In the genomic region with DNA sequence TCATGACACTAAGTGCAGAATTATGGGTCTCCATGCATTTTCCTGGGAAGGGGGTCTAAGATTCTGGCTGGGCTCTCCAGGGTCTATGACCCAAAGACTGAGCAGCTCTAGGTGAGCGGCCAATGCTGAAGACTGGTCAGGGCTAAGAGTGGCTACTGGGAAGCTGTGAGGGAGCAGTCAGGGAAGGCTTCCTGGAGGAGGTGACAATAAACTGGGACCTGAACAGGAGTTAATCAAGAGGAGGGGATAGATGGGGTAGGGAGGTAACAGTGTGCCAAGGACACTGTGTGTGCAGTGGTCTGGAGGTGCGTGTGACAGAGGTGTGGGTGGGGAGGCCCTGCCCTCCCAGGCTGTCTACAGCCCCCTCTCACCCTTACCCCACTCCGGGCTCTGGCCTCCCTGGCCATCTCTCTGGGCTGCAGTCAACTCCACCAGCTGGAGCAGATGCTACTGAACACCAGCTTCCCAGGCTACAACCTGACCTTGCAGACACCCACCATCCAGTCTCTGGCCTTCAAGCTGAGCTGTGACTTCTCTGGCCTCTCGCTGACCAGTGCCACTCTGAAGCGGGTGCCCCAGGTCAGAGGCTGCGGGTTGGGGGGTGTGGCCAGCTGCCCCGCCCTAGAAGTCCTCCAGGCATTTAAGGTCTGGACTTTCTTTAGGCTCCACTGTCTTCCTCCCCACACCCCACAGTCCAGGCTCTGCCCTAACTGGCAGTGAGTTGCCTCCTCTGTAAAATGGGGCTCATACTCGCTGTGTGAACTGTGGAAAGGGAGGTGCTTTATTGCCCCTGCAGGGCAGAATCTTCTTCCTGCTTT, we compare ENCODE assay signal across 1 cellular context.
TF ChIP-seq lines count a peak whose summit lies in the region.

No MANE protein-coding gene starts in this region.

TF ChIP-seq in HCT116, 20 proteins besides CTCF, POLR2A, EP300 and RAD21 (continued from another document):
- TF ChIP-seq, protein P1, sequence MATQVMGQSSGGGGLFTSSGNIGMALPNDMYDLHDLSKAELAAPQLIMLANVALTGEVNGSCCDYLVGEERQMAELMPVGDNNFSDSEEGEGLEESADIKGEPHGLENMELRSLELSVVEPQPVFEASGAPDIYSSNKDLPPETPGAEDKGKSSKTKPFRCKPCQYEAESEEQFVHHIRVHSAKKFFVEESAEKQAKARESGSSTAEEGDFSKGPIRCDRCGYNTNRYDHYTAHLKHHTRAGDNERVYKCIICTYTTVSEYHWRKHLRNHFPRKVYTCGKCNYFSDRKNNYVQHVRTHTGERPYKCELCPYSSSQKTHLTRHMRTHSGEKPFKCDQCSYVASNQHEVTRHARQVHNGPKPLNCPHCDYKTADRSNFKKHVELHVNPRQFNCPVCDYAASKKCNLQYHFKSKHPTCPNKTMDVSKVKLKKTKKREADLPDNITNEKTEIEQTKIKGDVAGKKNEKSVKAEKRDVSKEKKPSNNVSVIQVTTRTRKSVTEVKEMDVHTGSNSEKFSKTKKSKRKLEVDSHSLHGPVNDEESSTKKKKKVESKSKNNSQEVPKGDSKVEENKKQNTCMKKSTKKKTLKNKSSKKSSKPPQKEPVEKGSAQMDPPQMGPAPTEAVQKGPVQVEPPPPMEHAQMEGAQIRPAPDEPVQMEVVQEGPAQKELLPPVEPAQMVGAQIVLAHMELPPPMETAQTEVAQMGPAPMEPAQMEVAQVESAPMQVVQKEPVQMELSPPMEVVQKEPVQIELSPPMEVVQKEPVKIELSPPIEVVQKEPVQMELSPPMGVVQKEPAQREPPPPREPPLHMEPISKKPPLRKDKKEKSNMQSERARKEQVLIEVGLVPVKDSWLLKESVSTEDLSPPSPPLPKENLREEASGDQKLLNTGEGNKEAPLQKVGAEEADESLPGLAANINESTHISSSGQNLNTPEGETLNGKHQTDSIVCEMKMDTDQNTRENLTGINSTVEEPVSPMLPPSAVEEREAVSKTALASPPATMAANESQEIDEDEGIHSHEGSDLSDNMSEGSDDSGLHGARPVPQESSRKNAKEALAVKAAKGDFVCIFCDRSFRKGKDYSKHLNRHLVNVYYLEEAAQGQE (IDR thresholded peaks at IDR 0.05; ENCODE audit: low read depth): no peak
- TF ChIP-seq EZH2phosphoT487 (IDR thresholded peaks at IDR 0.05; ENCODE audit: borderline replicate concordance) (no peak), SRF (IDR thresholded peaks at IDR 0.05; ENCODE audit: low read depth) (no peak), FOSL1 (IDR thresholded peaks at IDR 0.05; ENCODE audit: low read depth) (no peak), TCF7L2 (IDR thresholded peaks at IDR 0.05; ENCODE audit: borderline replicate concordance, extremely low read depth, insufficient read depth, insufficient read length) (no peak), CBX3 (IDR thresholded peaks at IDR 0.05; ENCODE audit: low read depth) (no peak), SP1 (IDR thresholded peaks at IDR 0.05; ENCODE audit: low read depth) (no peak), CEBPB (IDR thresholded peaks at IDR 0.05; ENCODE audit: low read depth) (no peak), ZFX (IDR thresholded peaks at IDR 0.05) (no peak), ELF1 (IDR thresholded peaks at IDR 0.05; ENCODE audit: borderline replicate concordance, low read depth) (no peak), EGR1 (IDR thresholded peaks at IDR 0.05; ENCODE audit: low read depth) (no peak), SIN3A (IDR thresholded peaks at IDR 0.05; ENCODE audit: low read depth) (no peak), YY1 (IDR thresholded peaks at IDR 0.05; ENCODE audit: extremely low read depth, insufficient replicate concordance, low read depth, low read length) (no peak)
- TF ChIP-seq, protein P2, sequence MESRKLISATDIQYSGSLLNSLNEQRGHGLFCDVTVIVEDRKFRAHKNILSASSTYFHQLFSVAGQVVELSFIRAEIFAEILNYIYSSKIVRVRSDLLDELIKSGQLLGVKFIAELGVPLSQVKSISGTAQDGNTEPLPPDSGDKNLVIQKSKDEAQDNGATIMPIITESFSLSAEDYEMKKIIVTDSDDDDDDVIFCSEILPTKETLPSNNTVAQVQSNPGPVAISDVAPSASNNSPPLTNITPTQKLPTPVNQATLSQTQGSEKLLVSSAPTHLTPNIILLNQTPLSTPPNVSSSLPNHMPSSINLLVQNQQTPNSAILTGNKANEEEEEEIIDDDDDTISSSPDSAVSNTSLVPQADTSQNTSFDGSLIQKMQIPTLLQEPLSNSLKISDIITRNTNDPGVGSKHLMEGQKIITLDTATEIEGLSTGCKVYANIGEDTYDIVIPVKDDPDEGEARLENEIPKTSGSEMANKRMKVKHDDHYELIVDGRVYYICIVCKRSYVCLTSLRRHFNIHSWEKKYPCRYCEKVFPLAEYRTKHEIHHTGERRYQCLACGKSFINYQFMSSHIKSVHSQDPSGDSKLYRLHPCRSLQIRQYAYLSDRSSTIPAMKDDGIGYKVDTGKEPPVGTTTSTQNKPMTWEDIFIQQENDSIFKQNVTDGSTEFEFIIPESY (IDR thresholded peaks at IDR 0.05; ENCODE audit: extremely low read depth, insufficient replicate concordance, low read length): no peak
- TF ChIP-seq, protein P3, sequence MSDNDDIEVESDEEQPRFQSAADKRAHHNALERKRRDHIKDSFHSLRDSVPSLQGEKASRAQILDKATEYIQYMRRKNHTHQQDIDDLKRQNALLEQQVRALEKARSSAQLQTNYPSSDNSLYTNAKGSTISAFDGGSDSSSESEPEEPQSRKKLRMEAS (IDR thresholded peaks at IDR 0.05): no peak
- TF ChIP-seq, protein P4, sequence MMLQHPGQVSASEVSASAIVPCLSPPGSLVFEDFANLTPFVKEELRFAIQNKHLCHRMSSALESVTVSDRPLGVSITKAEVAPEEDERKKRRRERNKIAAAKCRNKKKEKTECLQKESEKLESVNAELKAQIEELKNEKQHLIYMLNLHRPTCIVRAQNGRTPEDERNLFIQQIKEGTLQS (IDR thresholded peaks at IDR 0.05): no peak
